19 cellular contexts compared by ENCODE assay signal in genomic region chr20:19110866-19111460, GRCh38.
"Had no signal": no experiment of that assay in that cellular context is flagged by ENCODE, and none has a peak within 500 bp of the region (broad histone marks: within the 10 kb centered on the region; RNA-seq: fewer than 3 reads in every experiment).

No MANE protein-coding gene starts in this region.

- H3K36me3 ChIP-seq: thyroid gland had no signal

- H3K4me1 ChIP-seq: body of pancreas, thyroid gland had no signal

- H3K27me3 ChIP-seq: body of pancreas, thyroid gland had no signal

- H3K27ac ChIP-seq: body of pancreas, thyroid gland had no signal

- ATAC-seq: activated CD8-positive, alpha-beta T cell treated with anti-CD3 and anti-CD28 coated beads for 36 hours; activated T-helper 17 cell treated with anti-CD3 and anti-CD28 coated beads, Interleukin-2, amount 50 U/mL, for 72 hours; body of pancreas; effector memory CD8-positive, alpha-beta T cell; left cardiac atrium; WTC11 had no signal

- DNase-seq: activated CD4-positive, alpha-beta T cell treated with anti-CD3 and anti-CD28 coated beads for 4 hours; activated CD8-positive, alpha-beta T cell treated with anti-CD3 and anti-CD28 coated beads for 36 hours; activated naive CD4-positive, alpha-beta T cell treated with Interleukin-2 at 50 U/mL for 16 hours; activated T-cell treated with anti-CD3 and anti-CD28 coated beads, Interleukin-2, amount 50 U/mL, for 1 hour; body of pancreas; dermis blood vessel endothelial cell; effector memory CD8-positive, alpha-beta T cell; foreskin fibroblast; left cardiac atrium; nephron progenitor cell; nucleus accumbens; posterior cingulate gyrus; retina; stimulated activated CD8-positive, alpha-beta memory T cell treated with anti-CD3 and anti-CD28 coated beads, Interleukin-4, amount 100 ng/mL, for 48 hours; stimulated activated naive CD4-positive, alpha-beta T cell; thyroid gland had no signal

- H3K9me3 ChIP-seq: body of pancreas, thyroid gland had no signal

- H3K4me3 ChIP-seq: body of pancreas, lung, thyroid gland had no signal
